ENCODE assay signal across 24 cellular contexts in genomic region chr4:136342666-136343065, GRCh38.
"Had no signal": no experiment of that assay in that cellular context is flagged by ENCODE, and none has a peak within 500 bp of the region (broad histone marks: within the 10 kb centered on the region; RNA-seq: fewer than 3 reads in every experiment).

No MANE protein-coding gene starts in this region.

- H3K27me3 Mint-ChIP-seq: activated naive CD4-positive, alpha-beta T cell treated with anti-CD3 and anti-CD28 coated beads, Interleukin-2, amount 50 U/mL, for 24 hours had no signal

- H3K4me1 ChIP-seq: SJSA1 had no signal

- H3K36me3 Mint-ChIP-seq: activated naive CD4-positive, alpha-beta T cell treated with anti-CD3 and anti-CD28 coated beads, Interleukin-2, amount 50 U/mL, for 24 hours had no signal

- DNase-seq: activated CD4-positive, alpha-beta T cell treated with anti-CD3 and anti-CD28 coated beads for 4 hours; activated CD8-positive, alpha-beta memory T cell treated with anti-CD3 and anti-CD28 coated beads, Interleukin-2, amount 50 U/mL, for 48 hours; activated CD8-positive, alpha-beta T cell treated with anti-CD3 and anti-CD28 coated beads, Interleukin-2, amount 10 ng/mL, durations not matched to agents 7 days and 5 days; activated effector memory CD4-positive, alpha-beta T cell treated with Interleukin-2 at 50 U/mL for 16 hours; activated naive CD4-positive, alpha-beta T cell; activated T-cell treated with anti-CD3 and anti-CD28 coated beads, Interleukin-2, amount 50 U/mL, for 1 hour; amygdala; central memory CD4-positive, alpha-beta T cell; NCI-H146; NCI-H1930; NCI-H2171 treated with DMSO at 0.1 percent for 48 hours; NCI-H226; NCI-H510A; NCI-H526 treated with DMSO at 0.1 percent for 48 hours; NCI-H82; NK-92 treated with Interleukin-12 subunit alpha and Interleukin-12 subunit beta, amount 100 ng/mL, for 24 hours; PC-3; SHP77; SW 1271 had no signal

- H3K9me3 Mint-ChIP-seq: activated T-helper 1 cell treated with anti-CD3 and anti-CD28 coated beads, Interleukin-12 subunit alpha, Interleukin-12 subunit beta, Interleukin-2, Interleukin-4 antibody, amounts not matched to agents 30 ng/mL and 10 ng/mL and 1 ng/mL, durations not matched to agents 14 hours and 24 hours and 36 hours had no signal

- H3K36me3 ChIP-seq: SJSA1 had no signal

- H3K4me3 Mint-ChIP-seq: activated CD8-positive, alpha-beta T cell treated with anti-CD3 and anti-CD28 coated beads, Interleukin-2, amount 10 ng/mL, durations not matched to agents 7 days and 5 days; activated naive CD4-positive, alpha-beta T cell treated with anti-CD3 and anti-CD28 coated beads, Interleukin-2, amount 50 U/mL, for 24 hours; activated T-helper 1 cell treated with anti-CD3 and anti-CD28 coated beads, Interleukin-12 subunit alpha, Interleukin-12 subunit beta, Interleukin-2, Interleukin-4 antibody, amounts not matched to agents 30 ng/mL and 10 ng/mL and 1 ng/mL, durations not matched to agents 14 hours and 24 hours and 36 hours; T-helper 1 cell treated with Interleukin-12 subunit alpha and Interleukin-12 subunit beta and Interleukin-4 antibody, amounts not matched to agents 30 μg/mL and 1 μg/mL, for 36 hours had no signal

- H3K9me3 ChIP-seq: SJSA1 had no signal

- H3K4me1 Mint-ChIP-seq: activated naive CD4-positive, alpha-beta T cell treated with anti-CD3 and anti-CD28 coated beads, Interleukin-2, amount 50 U/mL, for 24 hours had no signal

- H3K27ac Mint-ChIP-seq: activated CD8-positive, alpha-beta T cell treated with anti-CD3 and anti-CD28 coated beads, Interleukin-2, amount 10 ng/mL, durations not matched to agents 7 days and 5 days; activated naive CD4-positive, alpha-beta T cell treated with anti-CD3 and anti-CD28 coated beads, Interleukin-2, amount 50 U/mL, for 24 hours; activated T-helper 1 cell treated with anti-CD3 and anti-CD28 coated beads, Interleukin-12 subunit alpha, Interleukin-12 subunit beta, Interleukin-2, Interleukin-4 antibody, amounts not matched to agents 30 ng/mL and 10 ng/mL and 1 ng/mL, durations not matched to agents 14 hours and 24 hours and 36 hours; T-helper 1 cell treated with Interleukin-12 subunit alpha and Interleukin-12 subunit beta and Interleukin-4 antibody, amounts not matched to agents 30 μg/mL and 1 μg/mL, for 36 hours had no signal

- ATAC-seq: activated CD4-positive, CD25-positive, alpha-beta regulatory T cell treated with anti-CD3 and anti-CD28 coated beads, Interleukin-2, amount 50 U/mL, for 24 hours; activated CD8-positive, alpha-beta T cell treated with anti-CD3 and anti-CD28 coated beads, Interleukin-2, amount 10 ng/mL, durations not matched to agents 7 days and 5 days; PC-3 had no signal

- H3K4me3 ChIP-seq: SJSA1 had no signal

- H3K27me3 ChIP-seq: SJSA1 had no signal

- H3K27ac ChIP-seq: SJSA1 had no signal
